Comparison of ENCODE assay signal across 8 cellular contexts in genomic region chr15:67521770-67522568, GRCh38. TPM values are rescaled to one million over a fixed set of nuclear protein-coding genes. Genes with fewer than 3 reads are reported as not detected.
DNase-seq lines count a peak whose midpoint lies in the region; ATAC-seq, FAIRE-seq and TF ChIP-seq lines count a peak whose summit lies in the region.

No MANE protein-coding gene starts in this region.

- no peak for DNase-seq in D721Med (ENCODE audit: insufficient read length, low spot score)
- DNase-seq in HL-60 (ENCODE audit: low read depth in 1 of 2, low spot score in 1 of 2): peak in 1 of 2 experiments; percentile 20
- no peak for DNase-seq in T-helper 2 cell treated with Interferon-gamma antibody and Interleukin-4, amounts not matched to agents 5 μg/mL and 100 μg/mL, for 36 hours (ENCODE audit: low spot score)
- peak; percentile 60 for DNase-seq in fibroblast of peridontal ligament (ENCODE audit: extremely low read depth)
- no peak for DNase-seq in neural progenitor cell (ENCODE audit: low spot score)
- DNase-seq in NCI-H1092 treated with DMSO at 0.1 percent for 48 hours (lab: John Stamatoyannopoulos, UW): no peak
- DNase-seq in NK-92 treated with Interleukin-12 subunit alpha and Interleukin-12 subunit beta, amount 100 ng/mL, for 24 hours (lab: John Stamatoyannopoulos, UW): no peak

- H3K9me3 ChIP-seq in neural progenitor cell (ENCODE audit: low read depth): no peaks in the 10 kb centered on the region

- H3K4me1 Mint-ChIP-seq in T-helper 2 cell treated with Interferon-gamma antibody and Interleukin-4, amounts not matched to agents 5 μg/mL and 100 μg/mL, for 36 hours (ENCODE audit: low read depth): peaks cover 19% of the 10 kb centered on the region
- H3K4me1 Mint-ChIP-seq in neural progenitor cell: peaks cover 17% of the 10 kb centered on the region

- no peaks in the 10 kb centered on the region for H3K9me3 Mint-ChIP-seq in T-helper 2 cell treated with Interferon-gamma antibody and Interleukin-4, amounts not matched to agents 5 μg/mL and 100 μg/mL, for 36 hours
- no peaks in the 10 kb centered on the region for H3K9me3 Mint-ChIP-seq in neural progenitor cell

- H3K27me3 Mint-ChIP-seq in T-helper 2 cell treated with Interferon-gamma antibody and Interleukin-4, amounts not matched to agents 5 μg/mL and 100 μg/mL, for 36 hours (ENCODE audit: low read depth): no peaks in the 10 kb centered on the region
- peaks cover 2% of the 10 kb centered on the region for H3K27me3 Mint-ChIP-seq in neural progenitor cell (ENCODE audit: insufficient read depth, low read depth)

- no peaks in the 10 kb centered on the region for H3K36me3 ChIP-seq in neural progenitor cell

- ATAC-seq in GM18505 (IDR thresholded peaks at IDR 0.05; ENCODE audit: unreplicated experiment): no peak

- peaks cover 3% of the 10 kb centered on the region for H4K20me1 ChIP-seq in neural progenitor cell (ENCODE audit: low read depth)

- FAIRE-seq in D721Med (lab: Jason Lieb, UNC): peak; percentile 76

- H3K9ac ChIP-seq in neural progenitor cell: peak overlapping the region; percentile 31

- H3K27ac ChIP-seq in HL-60 (replicated peaks): peak overlapping the region; percentile 94
- H3K27ac ChIP-seq in neural progenitor cell: no peak overlapping the region

- peak overlapping the region; percentile 79 for H3K27ac Mint-ChIP-seq in T-helper 2 cell treated with Interferon-gamma antibody and Interleukin-4, amounts not matched to agents 5 μg/mL and 100 μg/mL, for 36 hours
- peak overlapping the region; percentile 28 for H3K27ac Mint-ChIP-seq in neural progenitor cell

- TF ChIP-seq CTCF in D721Med (IDR thresholded peaks at IDR 0.05; ENCODE audit: insufficient read depth, missing control alignments) (no peak), HL-60 (IDR thresholded peaks at IDR 0.05; ENCODE audit: insufficient read depth, low read length) (no peak), neural progenitor cell (IDR thresholded peaks at IDR 0.05) (no peak)

- H3K27me3 ChIP-seq in HL-60 (ENCODE audit: insufficient read depth, poor library complexity, severe bottlenecking) (no peaks in the 10 kb centered on the region), neural progenitor cell (no peaks in the 10 kb centered on the region)

- H3K4me1 ChIP-seq in neural progenitor cell: peaks cover 28% of the 10 kb centered on the region

- H3K4me3 Mint-ChIP-seq in T-helper 2 cell treated with Interferon-gamma antibody and Interleukin-4, amounts not matched to agents 5 μg/mL and 100 μg/mL, for 36 hours: peak overlapping the region; percentile 92
- H3K4me3 Mint-ChIP-seq in neural progenitor cell: peak overlapping the region; percentile 90

- peaks cover 43% of the 10 kb centered on the region for H3K79me2 ChIP-seq in neural progenitor cell (ENCODE audit: low read depth)

- no peak for TF ChIP-seq POLR2A in GM18505 (IDR thresholded peaks at IDR 0.05; ENCODE audit: borderline replicate concordance, extremely low read depth, insufficient read depth, insufficient read length)

- H2AFZ ChIP-seq in neural progenitor cell (replicated peaks): peak overlapping the region; percentile 64

- peak overlapping the region; percentile 80 for H3K4me2 ChIP-seq in neural progenitor cell

- no peaks in the 10 kb centered on the region for H3K36me3 Mint-ChIP-seq in T-helper 2 cell treated with Interferon-gamma antibody and Interleukin-4, amounts not matched to agents 5 μg/mL and 100 μg/mL, for 36 hours (ENCODE audit: low read depth)
- H3K36me3 Mint-ChIP-seq in neural progenitor cell: peaks cover 3% of the 10 kb centered on the region

- H3K4me3 ChIP-seq in HL-60 (replicated peaks; ENCODE audit: insufficient read depth, low read length) (peak overlapping the region; percentile 59), neural progenitor cell (peak overlapping the region; percentile 53)

- H3F3A ChIP-seq in neural progenitor cell (ENCODE audit: low read depth): peaks cover 17% of the 10 kb centered on the region

RNA-seq across cellular contexts. Expression of gene C15orf61, which starts 1.0 kb away (rescaled TPM):
- 3.5 and 4.1 TPM in 2 replicates for total RNA-seq in neural progenitor cell (ENCODE audit: low replicate concordance)

RNA-seq across cellular contexts. Expression of gene MAP2K5, which starts 20.5 kb away (rescaled TPM):
- 11.1 and 17.2 TPM in 2 replicates for total RNA-seq in neural progenitor cell (ENCODE audit: low replicate concordance)
